Comparison of ENCODE assay signal across 24 cellular contexts in genomic region chr6:20437639-20438038, GRCh38.
"Had no signal": no experiment of that assay in that cellular context is flagged by ENCODE, and none has a peak within 500 bp of the region (broad histone marks: within the 10 kb centered on the region; RNA-seq: fewer than 3 reads in every experiment).

No MANE protein-coding gene starts in this region.

- H3K27ac ChIP-seq: dorsolateral prefrontal cortex, epithelial cell of prostate, gastrocnemius medialis, parathyroid adenoma, right lobe of liver, suprapubic skin, transverse colon, upper lobe of right lung, uterus had no signal

- H3K27ac Mint-ChIP-seq: naive thymus-derived CD4-positive, alpha-beta T cell; nephron progenitor cell; progenitor cell of endocrine pancreas; stimulated activated naive B cell treated with anti-CD40 and anti-IgM and Interleukin-4, amounts not matched to agents 10 μg/mL and 1 μg/mL and 100 μg/mL, for 72 hours; stimulated activated naive CD8-positive, alpha-beta T cell treated with anti-CD3 and anti-CD28 coated beads, Interleukin-15, amount 100 ng/mL, for 72 hours had no signal

- H3K79me2 ChIP-seq: parathyroid adenoma had no signal

- H3K9me3 Mint-ChIP-seq: endodermal cell, nephron progenitor cell had no signal

- H3K4me1 Mint-ChIP-seq: stimulated activated naive CD8-positive, alpha-beta T cell treated with anti-CD3 and anti-CD28 coated beads, Interleukin-15, amount 100 ng/mL, for 72 hours had no signal

- H3K4me1 ChIP-seq: parathyroid adenoma, suprapubic skin, transverse colon, upper lobe of right lung had no signal

- H2AFZ ChIP-seq: parathyroid adenoma had no signal

- H3K4me3 Mint-ChIP-seq: endodermal cell; naive thymus-derived CD4-positive, alpha-beta T cell; nephron progenitor cell; stimulated activated naive B cell treated with anti-CD40 and anti-IgM and Interleukin-4, amounts not matched to agents 10 μg/mL and 1 μg/mL and 100 μg/mL, for 72 hours; stimulated activated naive CD8-positive, alpha-beta T cell treated with anti-CD3 and anti-CD28 coated beads, Interleukin-15, amount 100 ng/mL, for 72 hours had no signal

- H3K9me3 ChIP-seq: gastrocnemius medialis, right lobe of liver, suprapubic skin, transverse colon, upper lobe of right lung, uterus had no signal

- H3K36me3 ChIP-seq: gastrocnemius medialis, right lobe of liver, suprapubic skin, transverse colon, upper lobe of right lung, uterus had no signal

- H3K27me3 ChIP-seq: dorsolateral prefrontal cortex, gastrocnemius medialis, right lobe of liver, suprapubic skin, transverse colon, upper lobe of right lung, uterus had no signal

- H3K27me3 Mint-ChIP-seq: naive thymus-derived CD4-positive, alpha-beta T cell; progenitor cell of endocrine pancreas; stimulated activated naive B cell treated with anti-CD40 and anti-IgM and Interleukin-4, amounts not matched to agents 10 μg/mL and 1 μg/mL and 100 μg/mL, for 72 hours; stimulated activated naive CD8-positive, alpha-beta T cell treated with anti-CD3 and anti-CD28 coated beads, Interleukin-15, amount 100 ng/mL, for 72 hours had no signal

- H3K9ac ChIP-seq: parathyroid adenoma had no signal

- H3K4me3 ChIP-seq: dorsolateral prefrontal cortex, gastrocnemius medialis, lung, right lobe of liver, suprapubic skin, transverse colon, upper lobe of right lung, uterus had no signal

- DNase-seq: dorsolateral prefrontal cortex; effector CD4-positive, alpha-beta T cell; endodermal cell; foreskin fibroblast; gastrocnemius medialis; head of caudate nucleus; mesenchymal stem cell; midbrain; naive thymus-derived CD4-positive, alpha-beta T cell; nephron progenitor cell; right lobe of liver; small intestine; stimulated activated CD4-positive, alpha-beta T cell treated with anti-CD3 and anti-CD28 coated beads, Interleukin-15, amount 100 ng/mL, for 24 hours; stimulated activated CD4-positive, alpha-beta T cell treated with anti-CD3 and anti-CD28 coated beads, Interleukin-2, amount 100 ng/mL, for 48 hours; stimulated activated naive B cell treated with anti-CD40 and anti-IgM and Interleukin-4, amounts not matched to agents 10 μg/mL and 1 μg/mL and 100 μg/mL, for 72 hours; stimulated activated naive CD8-positive, alpha-beta T cell treated with anti-CD3 and anti-CD28 coated beads, Interleukin-15, amount 100 ng/mL, for 72 hours; transverse colon; upper lobe of right lung; uterus had no signal
